ENCODE assay signal across 22 cellular contexts in genomic region chr2:100704156-100704555, GRCh38.
"Had no signal": no experiment of that assay in that cellular context is flagged by ENCODE, and none has a peak within 500 bp of the region (broad histone marks: within the 10 kb centered on the region; RNA-seq: fewer than 3 reads in every experiment).

No MANE protein-coding gene starts in this region.

- H3K36me3 ChIP-seq: heart left ventricle, neural progenitor cell, spleen, tibial artery, upper lobe of left lung had no signal

- H3K4me1 Mint-ChIP-seq: neural progenitor cell; stimulated activated memory B cell treated with anti-CD40 and anti-IgM and Interleukin-4, amounts not matched to agents 10 μg/mL and 1 μg/mL and 100 μg/mL, for 72 hours had no signal

- H3K4me3 Mint-ChIP-seq: dendritic cell treated with granulocyte-macrophage colony-stimulating factor and Interleukin-4, amounts not matched to agents 40 ng/mL and 50 ng/mL, for 4 days; natural killer cell treated with Interleukin-12 subunit alpha and Interleukin-12 subunit beta and Interleukin-15 and Interleukin-18, amount 100 ng/mL, for 72 hours; neural progenitor cell; stimulated activated memory B cell treated with anti-CD40 and anti-IgM and Interleukin-4, amounts not matched to agents 10 μg/mL and 1 μg/mL and 100 μg/mL, for 72 hours; stimulated activated naive CD8-positive, alpha-beta T cell treated with anti-CD3 and anti-CD28 coated beads, Interleukin-15, Interleukin-2, amounts not matched to agents 100 ng/mL and 50 ng/mL, for 24 hours had no signal

- H3K27me3 ChIP-seq: heart left ventricle, neural progenitor cell, spleen, tibial artery, upper lobe of left lung had no signal

- H3K9me3 Mint-ChIP-seq: dendritic cell treated with granulocyte-macrophage colony-stimulating factor and Interleukin-4, amounts not matched to agents 40 ng/mL and 50 ng/mL, for 4 days; natural killer cell treated with Interleukin-12 subunit alpha and Interleukin-12 subunit beta and Interleukin-15 and Interleukin-18, amount 100 ng/mL, for 72 hours had no signal

- H3K27ac Mint-ChIP-seq: dendritic cell treated with granulocyte-macrophage colony-stimulating factor and Interleukin-4, amounts not matched to agents 40 ng/mL and 50 ng/mL, for 4 days; natural killer cell treated with Interleukin-12 subunit alpha and Interleukin-12 subunit beta and Interleukin-15 and Interleukin-18, amount 100 ng/mL, for 72 hours; neural progenitor cell; stimulated activated memory B cell treated with anti-CD40 and anti-IgM and Interleukin-4, amounts not matched to agents 10 μg/mL and 1 μg/mL and 100 μg/mL, for 72 hours; stimulated activated naive CD8-positive, alpha-beta T cell treated with anti-CD3 and anti-CD28 coated beads, Interleukin-15, Interleukin-2, amounts not matched to agents 100 ng/mL and 50 ng/mL, for 24 hours had no signal

- H3K4me1 ChIP-seq: neural progenitor cell, parathyroid adenoma, psoas muscle, spleen, tibial artery, upper lobe of left lung had no signal

- H3K27ac ChIP-seq: heart left ventricle, neural progenitor cell, parathyroid adenoma, psoas muscle, spleen, tibial artery, upper lobe of left lung had no signal

- ATAC-seq: heart left ventricle; left lobe of liver; mucosa of descending colon; natural killer cell treated with Interleukin-12 subunit alpha and Interleukin-12 subunit beta and Interleukin-15 and Interleukin-18, amount 100 ng/mL, for 72 hours; psoas muscle; sciatic nerve; stimulated activated memory B cell treated with anti-CD40 and anti-IgM and Interleukin-4, amounts not matched to agents 10 μg/mL and 1 μg/mL and 100 μg/mL, for 72 hours had no signal

- DNase-seq: cerebellar nuclear complex; erythroblast; heart left ventricle; islet precursor cell; mucosa of descending colon; occipital lobe; psoas muscle; retina; spleen; stimulated activated CD4-positive, alpha-beta T cell treated with anti-CD3 and anti-CD28 coated beads, Interleukin-15, amount 100 ng/mL, for 24 hours; stimulated activated CD4-positive, alpha-beta T cell treated with anti-CD3 and anti-CD28 coated beads, Interleukin-1b, Interleukin-23, amount 100 ng/mL, for 48 hours; stimulated activated CD4-positive, alpha-beta T cell treated with anti-CD3 and anti-CD28 coated beads, Interleukin-4, amount 100 ng/mL, for 24 hours; tibial artery; upper lobe of left lung had no signal

- H3K36me3 Mint-ChIP-seq: natural killer cell treated with Interleukin-12 subunit alpha and Interleukin-12 subunit beta and Interleukin-15 and Interleukin-18, amount 100 ng/mL, for 72 hours; neural progenitor cell; stimulated activated memory B cell treated with anti-CD40 and anti-IgM and Interleukin-4, amounts not matched to agents 10 μg/mL and 1 μg/mL and 100 μg/mL, for 72 hours had no signal

- H3K9me3 ChIP-seq: mucosa of descending colon, psoas muscle, tibial artery, upper lobe of left lung had no signal

- H3K4me3 ChIP-seq: heart left ventricle, mucosa of descending colon, neural progenitor cell, psoas muscle, spleen, tibial artery, upper lobe of left lung had no signal

- H3K27me3 Mint-ChIP-seq: stimulated activated naive CD8-positive, alpha-beta T cell treated with anti-CD3 and anti-CD28 coated beads, Interleukin-15, Interleukin-2, amounts not matched to agents 100 ng/mL and 50 ng/mL, for 24 hours had no signal
